ENCODE assay signal across 9 cellular contexts in genomic region chr10:63976538-63976937, GRCh38.
DNase-seq lines count a peak whose midpoint lies in the region; ATAC-seq lines count a peak whose summit lies in the region.
"Had no signal": no experiment of that assay in that cellular context is flagged by ENCODE, and none has a peak within 500 bp of the region (broad histone marks: within the 10 kb centered on the region; RNA-seq: fewer than 3 reads in every experiment).

No MANE protein-coding gene starts in this region.

- no peaks in the 10 kb centered on the region for H3K36me3 ChIP-seq in effector memory CD4-positive, alpha-beta T cell (ENCODE audit: control insufficient read depth, insufficient read depth, low read length)
- H3K36me3 ChIP-seq: BLaER1 had no signal

- H3K4me3 ChIP-seq in effector memory CD4-positive, alpha-beta T cell (ENCODE audit: insufficient read depth, low read depth, low read length, poor library complexity, severe bottlenecking), result no peak overlapping the region
- H3K4me3 ChIP-seq: BLaER1 had no signal

- DNase-seq in DMS53 (lab: John Stamatoyannopoulos, UW) (peak; percentile 72), DMS53 treated with DMSO at 0.1 percent for 48 hours (lab: John Stamatoyannopoulos, UW; ENCODE audit: unreplicated experiment) (no peak), RKO (ENCODE audit: low spot score) (peak; percentile 43), dermis blood vessel endothelial cell (peak; percentile 66), mucosa of gallbladder (ENCODE audit: low spot score) (peak; percentile 47)
- no peak for DNase-seq in effector memory CD4-positive, alpha-beta T cell

- H3K27me3 ChIP-seq in effector memory CD4-positive, alpha-beta T cell (replicated peaks; ENCODE audit: control insufficient read depth, insufficient read depth, low read length, poor library complexity, severe bottlenecking), result no peaks in the 10 kb centered on the region
- H3K27me3 ChIP-seq: BLaER1 had no signal

- H3K9me3 ChIP-seq in effector memory CD4-positive, alpha-beta T cell (ENCODE audit: control insufficient read depth, low read length), result no peaks in the 10 kb centered on the region

- H3K4me1 ChIP-seq in effector memory CD4-positive, alpha-beta T cell (ENCODE audit: control insufficient read depth, insufficient read depth, low read length, poor library complexity, severe bottlenecking), result no peaks in the 10 kb centered on the region

- peak; percentile 96 for ATAC-seq in GM19372 (IDR thresholded peaks at IDR 0.05; ENCODE audit: low read depth, unreplicated experiment)
- peak; percentile 91 for ATAC-seq in HG03175 (IDR thresholded peaks at IDR 0.05; ENCODE audit: unreplicated experiment)

- H3K27ac ChIP-seq in effector memory CD4-positive, alpha-beta T cell (ENCODE audit: insufficient read depth, low read length, poor library complexity, severe bottlenecking), result no peak overlapping the region
- H3K27ac ChIP-seq: BLaER1 had no signal

Comparison
In these comparisons a context has a peak if more than half of its experiments do, and no peak if none do; other contexts are left out.
1. DNase-seq: peak in DMS53 (single experiment), RKO (single experiment), dermis blood vessel endothelial cell (single experiment) and mucosa of gallbladder (single experiment); none in DMS53 treated with DMSO at 0.1 percent for 48 hours (single experiment) and effector memory CD4-positive, alpha-beta T cell (0 of 3).